15 cellular contexts compared by ENCODE assay signal in the genomic region with DNA sequence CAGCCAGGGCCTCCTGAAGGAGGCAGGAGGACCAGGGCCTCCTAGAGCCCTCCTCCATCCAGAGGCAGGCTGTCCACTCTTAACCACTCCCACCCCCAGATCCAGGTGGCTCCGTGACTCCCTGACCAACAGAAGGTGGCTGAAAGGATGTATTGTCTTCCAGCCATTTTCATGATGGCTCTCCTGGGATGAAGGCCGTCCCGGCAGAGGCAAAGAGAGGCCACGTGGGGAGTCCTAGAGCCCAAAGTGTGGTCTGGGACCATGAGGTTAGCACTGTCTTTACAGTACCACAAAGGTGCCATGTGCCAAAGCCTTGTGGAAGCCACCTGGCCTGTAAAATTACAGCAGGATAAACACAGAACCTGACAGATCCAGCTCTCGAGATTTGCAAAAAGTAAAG. TPM values are rescaled to one million over a fixed set of nuclear protein-coding genes. Genes with fewer than 3 reads are reported as not detected.
DNase-seq lines count a peak whose midpoint lies in the region; ATAC-seq and TF ChIP-seq lines count a peak whose summit lies in the region.
"Had no signal": no experiment of that assay in that cellular context is flagged by ENCODE, and none has a peak within 500 bp of the region (broad histone marks: within the 10 kb centered on the region; RNA-seq: fewer than 3 reads in every experiment).

No MANE protein-coding gene starts in this region.

- no peak for TF ChIP-seq CTCF in WTC11 (IDR thresholded peaks at IDR 0.05)

- H3K4me1 ChIP-seq in muscle layer of colon (ENCODE audit: insufficient read depth, low read length): peaks cover 34% of the 10 kb centered on the region
- H3K4me1 ChIP-seq in Karpas-422 (ENCODE audit: low read length): no peaks in the 10 kb centered on the region
- H3K4me1 ChIP-seq: Caco-2 had no signal

- H3K27me3 Mint-ChIP-seq in WTC11 (ENCODE audit: low read depth): no peaks in the 10 kb centered on the region
- H3K27me3 Mint-ChIP-seq: B cell had no signal

- no peak overlapping the region for H2AFZ ChIP-seq in Karpas-422 (ENCODE audit: low read length)

- H3K36me3 Mint-ChIP-seq in WTC11: no peaks in the 10 kb centered on the region
- H3K36me3 Mint-ChIP-seq in stimulated activated effector memory CD8-positive, alpha-beta T cell treated with anti-CD3 and anti-CD28 coated beads, Interleukin-12 subunit alpha, Interleukin-12 subunit beta, amount 100 ng/mL, for 72 hours: peaks cover 7% of the 10 kb centered on the region

- intact Hi-C loops in Right ventricle myocardium inferior (cut with DNase I) (loop anchor here (2.0 kb wide), 1 partner anchor 21 kb away; no protein-coding TSS in a partner anchor), Right ventricle myocardium superior (cut with DNase I) (loop anchor here (10.0 kb wide), 1 partner anchor 225 kb away; a partner anchor contains a TSS)

- H3K27ac Mint-ChIP-seq in WTC11: peak overlapping the region; percentile 30
- H3K27ac Mint-ChIP-seq in stimulated activated effector memory CD8-positive, alpha-beta T cell treated with anti-CD3 and anti-CD28 coated beads, Interleukin-12 subunit alpha, Interleukin-12 subunit beta, amount 100 ng/mL, for 72 hours: peak overlapping the region; percentile 56
- H3K27ac Mint-ChIP-seq: B cell; CD8-positive, alpha-beta T cell had no signal

- H3K36me3 ChIP-seq in muscle layer of colon (ENCODE audit: insufficient read depth, low read length) (peaks cover 5% of the 10 kb centered on the region), Karpas-422 (ENCODE audit: insufficient read depth, low read length) (no peaks in the 10 kb centered on the region)

- no peaks in the 10 kb centered on the region for H3K9me3 ChIP-seq in muscle layer of colon (ENCODE audit: low read length)
- no peaks in the 10 kb centered on the region for H3K9me3 ChIP-seq in Karpas-422 (ENCODE audit: low read length)
- H3K9me3 ChIP-seq: Caco-2 had no signal

- POLR2A ChIA-PET in WTC11 (lab: Charles Lee): no interaction called here

- no peak overlapping the region for H3K9ac ChIP-seq in muscle layer of colon (ENCODE audit: low read length)
- H3K9ac ChIP-seq in Karpas-422 (ENCODE audit: low read length): no peak overlapping the region

- no peak overlapping the region for H3K4me3 ChIP-seq in muscle layer of colon (ENCODE audit: low read depth in 1 of 2, low read length in 2 of 2)
- no peak overlapping the region for H3K4me3 ChIP-seq in Karpas-422 (ENCODE audit: low read length)

- H3K4me2 ChIP-seq in Karpas-422 (ENCODE audit: low read depth, low read length, poor library complexity, severe bottlenecking): no peak overlapping the region

- peaks cover 62% of the 10 kb centered on the region; the same call in 1 of the 2 replicates for H4K20me1 ChIP-seq in Karpas-422 (ENCODE audit: insufficient read depth, low read depth, low read length)

- CTCF ChIA-PET in WTC11 (lab: Charles Lee): interaction anchor here (1.1 to 1.2 kb wide), 2 partner anchors 16 to 24 kb away, joined by 3 to 6 read pairs; no protein-coding TSS in a partner anchor

- no peaks in the 10 kb centered on the region for H3K27me3 ChIP-seq in muscle layer of colon (ENCODE audit: control insufficient read depth in 1 of 2, insufficient read depth in 2 of 2, low read length in 2 of 2)
- H3K27me3 ChIP-seq in Karpas-422 (ENCODE audit: low read length): no peaks in the 10 kb centered on the region

- peak; percentile 5 for DNase-seq in Right ventricle myocardium inferior (ENCODE audit: missing footprints)
- DNase-seq in Right ventricle myocardium superior: no peak
- DNase-seq in WTC11 (ENCODE audit: low spot score): no peak
- no peak for DNase-seq in stimulated activated effector memory CD8-positive, alpha-beta T cell treated with anti-CD3 and anti-CD28 coated beads, Interleukin-12 subunit alpha, Interleukin-12 subunit beta, amount 100 ng/mL, for 72 hours (ENCODE audit: low spot score in 2 of 2)
- DNase-seq in Karpas-422: no peak
- DNase-seq in activated gamma-delta T cell treated with Interleukin-2 at 50 U/mL for 16 hours: no peak
- DNase-seq in stimulated activated CD4-positive, alpha-beta T cell treated with anti-CD3 and anti-CD28 coated beads, Interleukin-4, amount 100 ng/mL, for 4 hours: no peak
- DNase-seq: Caco-2; CD8-positive, alpha-beta T cell; H9 had no signal

- peak overlapping the region; percentile 14 for H3K27ac ChIP-seq in muscle layer of colon (ENCODE audit: low read depth, low read length)
- H3K27ac ChIP-seq in Karpas-422 (ENCODE audit: low read length): no peak overlapping the region
- H3K27ac ChIP-seq: C4-2B had no signal

- H3K9me3 Mint-ChIP-seq in WTC11: no peaks in the 10 kb centered on the region
- no peaks in the 10 kb centered on the region for H3K9me3 Mint-ChIP-seq in stimulated activated effector memory CD8-positive, alpha-beta T cell treated with anti-CD3 and anti-CD28 coated beads, Interleukin-12 subunit alpha, Interleukin-12 subunit beta, amount 100 ng/mL, for 72 hours
- H3K9me3 Mint-ChIP-seq: CD8-positive, alpha-beta T cell; H9 had no signal

- H3K4me1 Mint-ChIP-seq in WTC11: no peaks in the 10 kb centered on the region
- H3K4me1 Mint-ChIP-seq in stimulated activated effector memory CD8-positive, alpha-beta T cell treated with anti-CD3 and anti-CD28 coated beads, Interleukin-12 subunit alpha, Interleukin-12 subunit beta, amount 100 ng/mL, for 72 hours: peaks cover 65% of the 10 kb centered on the region

- no peak overlapping the region for H3K4me3 Mint-ChIP-seq in WTC11
- no peak overlapping the region for H3K4me3 Mint-ChIP-seq in stimulated activated effector memory CD8-positive, alpha-beta T cell treated with anti-CD3 and anti-CD28 coated beads, Interleukin-12 subunit alpha, Interleukin-12 subunit beta, amount 100 ng/mL, for 72 hours
- H3K4me3 Mint-ChIP-seq: B cell; CD8-positive, alpha-beta T cell; H9 had no signal

- no peaks in the 10 kb centered on the region for H3K79me2 ChIP-seq in Karpas-422 (ENCODE audit: low read length)

- H3K9me2 ChIP-seq in Karpas-422 (replicated peaks; ENCODE audit: insufficient read depth, low read length): no peaks in the 10 kb centered on the region

- ATAC-seq in Right ventricle myocardium inferior (no peak), Right ventricle myocardium superior (ENCODE audit: poor library complexity) (no peak), WTC11 (no peak)
- no peak for ATAC-seq in stimulated activated effector memory CD8-positive, alpha-beta T cell treated with anti-CD3 and anti-CD28 coated beads, Interleukin-12 subunit alpha, Interleukin-12 subunit beta, amount 100 ng/mL, for 72 hours
- ATAC-seq: CD8-positive, alpha-beta T cell; HepG2 had no signal

TF ChIP-seq in WTC11, 78 proteins besides CTCF, POLR2A, EP300 and RAD21 (continues in another document):
- TF ChIP-seq, protein P1, sequence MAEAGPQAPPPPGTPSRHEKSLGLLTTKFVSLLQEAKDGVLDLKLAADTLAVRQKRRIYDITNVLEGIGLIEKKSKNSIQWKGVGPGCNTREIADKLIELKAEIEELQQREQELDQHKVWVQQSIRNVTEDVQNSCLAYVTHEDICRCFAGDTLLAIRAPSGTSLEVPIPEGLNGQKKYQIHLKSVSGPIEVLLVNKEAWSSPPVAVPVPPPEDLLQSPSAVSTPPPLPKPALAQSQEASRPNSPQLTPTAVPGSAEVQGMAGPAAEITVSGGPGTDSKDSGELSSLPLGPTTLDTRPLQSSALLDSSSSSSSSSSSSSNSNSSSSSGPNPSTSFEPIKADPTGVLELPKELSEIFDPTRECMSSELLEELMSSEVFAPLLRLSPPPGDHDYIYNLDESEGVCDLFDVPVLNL (CRISPR knock-in tag; IDR thresholded peaks at IDR 0.05; ENCODE audit: borderline replicate concordance, low read depth): no peak
- TF ChIP-seq PRRX2 (CRISPR knock-in tag; IDR thresholded peaks at IDR 0.05) (no peak), NR1H2 (CRISPR knock-in tag; IDR thresholded peaks at IDR 0.05) (no peak), SMAD4 (CRISPR knock-in tag; IDR thresholded peaks at IDR 0.05) (no peak), NFE2L1 (CRISPR knock-in tag; IDR thresholded peaks at IDR 0.05) (no peak), NR2C2 (CRISPR knock-in tag; IDR thresholded peaks at IDR 0.05) (no peak)
- TF ChIP-seq, protein P2, sequence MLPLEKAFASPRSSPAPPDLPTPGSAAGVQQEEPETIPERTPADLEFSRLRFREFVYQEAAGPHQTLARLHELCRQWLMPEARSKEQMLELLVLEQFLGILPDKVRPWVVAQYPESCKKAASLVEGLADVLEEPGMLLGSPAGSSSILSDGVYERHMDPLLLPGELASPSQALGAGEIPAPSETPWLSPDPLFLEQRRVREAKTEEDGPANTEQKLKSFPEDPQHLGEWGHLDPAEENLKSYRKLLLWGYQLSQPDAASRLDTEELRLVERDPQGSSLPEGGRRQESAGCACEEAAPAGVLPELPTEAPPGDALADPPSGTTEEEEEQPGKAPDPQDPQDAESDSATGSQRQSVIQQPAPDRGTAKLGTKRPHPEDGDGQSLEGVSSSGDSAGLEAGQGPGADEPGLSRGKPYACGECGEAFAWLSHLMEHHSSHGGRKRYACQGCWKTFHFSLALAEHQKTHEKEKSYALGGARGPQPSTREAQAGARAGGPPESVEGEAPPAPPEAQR (CRISPR knock-in tag; IDR thresholded peaks at IDR 0.05): no peak

RNA-seq across cellular contexts. Expression of a gene that starts 42.3 kb away (rescaled TPM):
- total RNA-seq in Right ventricle myocardium inferior (10.5 TPM), Right ventricle myocardium superior (7.7 TPM), WTC11 (2021) (1.7 to 2.5 TPM (median 2.4 TPM) in 3 replicates)
- not detected in 2 replicates for total RNA-seq in Karpas-422 (2014; rRNA removed; shearing (Covaris generic); ENCODE audit: low replicate concordance)

RNA-seq across cellular contexts. Expression of a gene that starts 43.2 kb away (rescaled TPM):
- total RNA-seq in Right ventricle myocardium inferior (48.7 TPM), Right ventricle myocardium superior (46.1 TPM), WTC11 (2021) (17.7 to 23.4 TPM (median 21.7 TPM) in 3 replicates)
- total RNA-seq in Karpas-422 (2014; rRNA removed; shearing (Covaris generic); ENCODE audit: low replicate concordance): 8.8 and 17.2 TPM in 2 replicates

RNA-seq across cellular contexts. Expression of a gene that starts 55.3 kb away (rescaled TPM):
- total RNA-seq in Right ventricle myocardium inferior (not detected), Right ventricle myocardium superior (not detected), WTC11 (2021) (not detected in 3 replicates)
- not detected in 2 replicates for total RNA-seq in Karpas-422 (2014; rRNA removed; shearing (Covaris generic); ENCODE audit: low replicate concordance)
- total RNA-seq: B cell; Caco-2; CD8-positive, alpha-beta T cell; Daoy; H9; HepG2 had no signal
